2 cellular contexts compared by ENCODE assay signal in genomic region chr6:170122676-170123075, GRCh38.
TF ChIP-seq lines count a peak whose summit lies in the region.

No MANE protein-coding gene starts in this region.

TF ChIP-seq in HepG2, 621 proteins besides CTCF, POLR2A, EP300 and RAD21:
- TF ChIP-seq ZNF775 (CRISPR knock-in tag; IDR thresholded peaks at IDR 0.05; ENCODE audit: borderline replicate concordance) (no peak), FOXK2 (IDR thresholded peaks at IDR 0.05) (no peak), ZNF788 (CRISPR knock-in tag; IDR thresholded peaks at IDR 0.05; ENCODE audit: borderline replicate concordance) (no peak), NFRKB (IDR thresholded peaks at IDR 0.05) (no peak), KLF15 (CRISPR knock-in tag; IDR thresholded peaks at IDR 0.05; ENCODE audit: borderline replicate concordance) (no peak), FLYWCH1 (CRISPR knock-in tag; IDR thresholded peaks at IDR 0.05) (no peak), THAP7 (CRISPR knock-in tag; IDR thresholded peaks at IDR 0.05) (no peak), MATR3 (CRISPR knock-in tag; IDR thresholded peaks at IDR 0.05) (no peak), HMG20A (CRISPR knock-in tag; IDR thresholded peaks at IDR 0.05; ENCODE audit: borderline replicate concordance) (no peak), ZNF546 (CRISPR knock-in tag; conservative IDR thresholded peaks at IDR 0.05) (no peak), KDM5B (CRISPR knock-in tag; IDR thresholded peaks at IDR 0.05; ENCODE audit: borderline replicate concordance) (no peak), RXRA (CRISPR knock-in tag; IDR thresholded peaks at IDR 0.05) (no peak), ZNF766 (CRISPR knock-in tag; IDR thresholded peaks at IDR 0.05; ENCODE audit: borderline replicate concordance) (no peak), NONO (IDR thresholded peaks at IDR 0.05) (no peak), NONO (CRISPR knock-in tag; conservative IDR thresholded peaks at IDR 0.05) (no peak), ZSCAN5A (CRISPR knock-in tag; IDR thresholded peaks at IDR 0.05; ENCODE audit: borderline replicate concordance) (no peak), PRDM4 (CRISPR knock-in tag; IDR thresholded peaks at IDR 0.05; ENCODE audit: borderline replicate concordance) (no peak), HDAC6 (IDR thresholded peaks at IDR 0.05; ENCODE audit: low read depth, low read length) (no peak)

TF ChIP-seq in endothelial cell of umbilical vein, 7 proteins besides CTCF, POLR2A, EP300 and RAD21:
- TF ChIP-seq FOS (IDR thresholded peaks at IDR 0.05; ENCODE audit: borderline replicate concordance, insufficient read depth, low read length) (no peak), MAX (IDR thresholded peaks at IDR 0.05; ENCODE audit: insufficient read depth, insufficient read length) (no peak), MYC (IDR thresholded peaks at IDR 0.05; ENCODE audit: low read depth, low read length) (no peak), POLR2AphosphoS5 (IDR thresholded peaks at IDR 0.05; ENCODE audit: insufficient read depth, low read depth, low read length) (no peak), EZH2 (IDR thresholded peaks at IDR 0.05; ENCODE audit: borderline replicate concordance, low read depth, low read length, severe bottlenecking) (no peak), JUN (IDR thresholded peaks at IDR 0.05; ENCODE audit: borderline replicate concordance, insufficient read depth, insufficient read length, low read depth) (no peak), GATA2 (IDR thresholded peaks at IDR 0.05; ENCODE audit: insufficient read depth, insufficient read length, low read depth, low read length) (no peak)
TF ChIP-seq in endothelial cell of umbilical vein: peak in this region for 0.
